Comparison of ENCODE assay signal across 2 cellular contexts in the genomic region with DNA sequence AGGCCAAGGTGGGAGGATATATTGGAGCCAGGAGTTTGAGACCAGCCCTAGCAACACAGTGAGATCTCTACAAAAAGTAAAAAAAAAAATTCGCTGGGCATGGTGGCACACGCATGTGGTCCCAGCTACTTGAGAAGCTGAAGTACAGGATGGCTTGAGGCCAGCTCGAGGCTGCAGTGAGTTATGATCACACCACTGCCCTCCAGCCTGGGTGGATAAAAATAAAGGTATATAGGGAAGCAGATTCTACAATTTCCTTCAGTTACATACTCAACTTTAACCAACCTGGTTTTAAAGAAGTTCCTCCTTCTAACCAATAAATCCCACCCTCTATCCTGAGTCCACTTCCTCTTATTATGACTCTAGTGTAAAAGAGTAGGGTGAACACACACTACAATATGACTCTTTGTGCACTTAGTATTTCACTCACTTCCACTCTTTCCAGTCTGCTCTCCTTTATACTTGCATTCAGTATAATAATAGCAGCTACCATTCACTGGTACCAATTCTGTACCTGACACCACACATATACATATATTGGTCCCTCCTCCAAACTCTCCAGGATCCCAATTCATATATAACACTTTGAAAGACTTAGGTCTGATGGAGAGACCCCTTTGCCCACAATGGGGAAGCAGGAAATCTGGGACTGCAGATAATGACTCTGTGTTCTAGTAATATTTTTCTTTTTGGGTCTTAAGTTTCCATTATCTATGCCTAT.
TF ChIP-seq lines count a peak whose summit lies in the region.

No MANE protein-coding gene starts in this region.

TF ChIP-seq in GM12891, 5 proteins besides CTCF, POLR2A, EP300 and RAD21:
- TF ChIP-seq PAX5 (IDR thresholded peaks at IDR 0.05; ENCODE audit: insufficient read depth, low read length, severe bottlenecking) (no peak), SPI1 (IDR thresholded peaks at IDR 0.05; ENCODE audit: low read depth, low read length) (peak; percentile 69), POU2F2 (IDR thresholded peaks at IDR 0.05; ENCODE audit: low read depth, low read length) (no peak), POLR2AphosphoS5 (IDR thresholded peaks at IDR 0.05; ENCODE audit: low read depth, low read length) (no peak), TAF1 (IDR thresholded peaks at IDR 0.05; ENCODE audit: low read depth, low read length) (no peak)

TF ChIP-seq in K562, 482 proteins besides CTCF, POLR2A, EP300 and RAD21:
- TF ChIP-seq, protein P1, sequence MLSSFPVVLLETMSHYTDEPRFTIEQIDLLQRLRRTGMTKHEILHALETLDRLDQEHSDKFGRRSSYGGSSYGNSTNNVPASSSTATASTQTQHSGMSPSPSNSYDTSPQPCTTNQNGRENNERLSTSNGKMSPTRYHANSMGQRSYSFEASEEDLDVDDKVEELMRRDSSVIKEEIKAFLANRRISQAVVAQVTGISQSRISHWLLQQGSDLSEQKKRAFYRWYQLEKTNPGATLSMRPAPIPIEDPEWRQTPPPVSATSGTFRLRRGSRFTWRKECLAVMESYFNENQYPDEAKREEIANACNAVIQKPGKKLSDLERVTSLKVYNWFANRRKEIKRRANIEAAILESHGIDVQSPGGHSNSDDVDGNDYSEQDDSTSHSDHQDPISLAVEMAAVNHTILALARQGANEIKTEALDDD (IDR thresholded peaks at IDR 0.05): 0 out of 2 replicates have a peak, but pooled peaks have one; percentile 18
- no peak for TF ChIP-seq ZNF717 (CRISPR knock-in tag; IDR thresholded peaks at IDR 0.05)
- peak; percentile 91 for TF ChIP-seq SPI1 (IDR thresholded peaks at IDR 0.05; ENCODE audit: borderline replicate concordance, low read depth, low read length)
